ENCODE assay signal across 2 cellular contexts in the genomic region with DNA sequence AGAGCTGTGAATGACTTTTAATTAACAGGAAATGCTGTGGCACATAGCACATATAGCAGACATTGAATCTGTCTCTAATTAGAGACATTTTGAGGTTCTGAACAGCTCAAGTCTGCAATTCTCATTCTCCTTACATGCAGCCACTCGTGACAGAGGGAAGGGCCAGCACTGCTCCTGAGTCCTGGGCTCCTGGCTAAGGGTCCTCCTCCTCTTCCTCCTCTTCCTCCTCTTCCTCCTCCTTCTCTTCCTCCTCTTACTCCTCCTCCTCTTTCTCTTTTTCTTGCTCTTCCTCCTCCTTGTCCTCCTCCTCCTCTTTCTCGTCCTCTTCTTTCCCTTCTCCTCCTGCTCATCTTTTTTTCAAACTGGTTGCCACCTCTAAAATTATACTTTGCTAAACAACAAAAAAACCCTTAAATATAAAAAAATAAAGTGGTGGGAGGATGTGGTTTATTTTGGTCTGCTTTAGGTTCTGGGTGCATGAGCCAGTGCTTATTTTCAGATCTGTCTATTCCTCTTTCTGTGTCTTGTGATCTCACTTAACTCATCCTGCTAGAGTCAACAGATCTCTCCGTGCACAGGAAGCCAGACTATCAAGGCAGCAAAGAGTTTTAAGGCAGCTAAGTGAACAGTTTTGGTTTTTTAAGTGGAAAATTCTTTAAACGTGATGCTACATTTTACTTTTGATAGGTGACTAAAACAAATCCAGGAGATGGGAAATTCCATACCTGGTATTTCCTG.
TF ChIP-seq lines count a peak whose summit lies in the region.

No MANE protein-coding gene starts in this region.

TF ChIP-seq in IMR-90, 13 proteins besides CTCF, POLR2A, EP300 and RAD21 (continued from another document):
- TF ChIP-seq, protein P1, sequence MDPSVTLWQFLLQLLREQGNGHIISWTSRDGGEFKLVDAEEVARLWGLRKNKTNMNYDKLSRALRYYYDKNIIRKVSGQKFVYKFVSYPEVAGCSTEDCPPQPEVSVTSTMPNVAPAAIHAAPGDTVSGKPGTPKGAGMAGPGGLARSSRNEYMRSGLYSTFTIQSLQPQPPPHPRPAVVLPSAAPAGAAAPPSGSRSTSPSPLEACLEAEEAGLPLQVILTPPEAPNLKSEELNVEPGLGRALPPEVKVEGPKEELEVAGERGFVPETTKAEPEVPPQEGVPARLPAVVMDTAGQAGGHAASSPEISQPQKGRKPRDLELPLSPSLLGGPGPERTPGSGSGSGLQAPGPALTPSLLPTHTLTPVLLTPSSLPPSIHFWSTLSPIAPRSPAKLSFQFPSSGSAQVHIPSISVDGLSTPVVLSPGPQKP (IDR thresholded peaks at IDR 0.05; ENCODE audit: borderline replicate concordance, low read depth, low read length), result no peak
- TF ChIP-seq CEBPB (IDR thresholded peaks at IDR 0.05; ENCODE audit: low read depth, low read length) (no peak), MAFK (IDR thresholded peaks at IDR 0.05; ENCODE audit: low read depth, low read length) (no peak), SMC3 (IDR thresholded peaks at IDR 0.05; ENCODE audit: low read depth, low read length) (no peak), MAZ (IDR thresholded peaks at IDR 0.05; ENCODE audit: borderline replicate concordance, low read depth, low read length) (no peak)
TF ChIP-seq in IMR-90: peak in this region for 0.

TF ChIP-seq in K562, 482 proteins besides CTCF, POLR2A, EP300 and RAD21 (continued from another document):
- TF ChIP-seq, protein P2, sequence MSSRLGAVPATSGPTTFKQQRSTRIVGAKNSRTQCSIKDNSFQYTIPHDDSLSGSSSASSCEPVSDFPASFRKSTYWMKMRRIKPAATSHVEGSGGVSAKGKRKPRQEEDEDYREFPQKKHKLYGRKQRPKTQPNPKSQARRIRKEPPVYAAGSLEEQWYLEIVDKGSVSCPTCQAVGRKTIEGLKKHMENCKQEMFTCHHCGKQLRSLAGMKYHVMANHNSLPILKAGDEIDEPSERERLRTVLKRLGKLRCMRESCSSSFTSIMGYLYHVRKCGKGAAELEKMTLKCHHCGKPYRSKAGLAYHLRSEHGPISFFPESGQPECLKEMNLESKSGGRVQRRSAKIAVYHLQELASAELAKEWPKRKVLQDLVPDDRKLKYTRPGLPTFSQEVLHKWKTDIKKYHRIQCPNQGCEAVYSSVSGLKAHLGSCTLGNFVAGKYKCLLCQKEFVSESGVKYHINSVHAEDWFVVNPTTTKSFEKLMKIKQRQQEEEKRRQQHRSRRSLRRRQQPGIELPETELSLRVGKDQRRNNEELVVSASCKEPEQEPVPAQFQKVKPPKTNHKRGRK (tag; IDR thresholded peaks at IDR 0.05), result peak; percentile 90
